In the genomic region with DNA sequence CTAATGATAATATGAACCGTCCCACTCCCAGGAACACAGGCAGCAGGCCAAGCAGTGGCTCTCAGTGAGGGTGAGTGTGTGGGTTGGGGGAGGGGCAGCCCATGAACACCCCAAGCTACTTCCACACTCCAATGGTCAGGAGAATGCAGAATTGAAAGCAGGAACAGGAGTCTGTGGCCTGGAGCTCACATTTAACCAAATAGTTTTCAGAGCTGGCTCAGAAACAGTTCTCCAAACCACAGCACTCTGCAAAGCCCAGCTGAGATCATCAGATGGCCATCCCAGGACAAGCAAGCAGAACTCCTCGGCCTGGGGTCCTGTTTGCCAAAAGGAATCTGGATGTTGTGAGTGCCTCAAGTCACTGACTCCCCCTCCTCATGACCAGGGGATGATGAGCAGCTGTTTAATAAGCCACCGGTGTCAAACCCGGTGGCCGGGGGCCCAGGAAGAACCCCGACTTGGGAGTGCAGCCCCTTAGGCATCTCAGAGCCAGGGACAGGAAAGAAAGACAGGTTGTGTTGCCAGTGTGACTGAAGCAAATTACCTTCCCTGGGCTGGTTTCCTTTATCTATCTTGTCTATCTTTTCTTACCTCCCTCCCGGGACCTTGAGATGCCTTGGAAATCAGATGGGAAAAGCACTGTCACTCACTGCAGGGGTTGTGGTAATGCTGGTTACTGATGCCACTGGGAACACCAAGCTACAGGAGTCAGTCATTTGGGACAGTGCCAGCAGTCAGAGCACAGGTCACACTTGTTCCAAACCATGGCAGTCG, we compare ENCODE assay signal across 8 cellular contexts. TPM values are rescaled to one million over a fixed set of nuclear protein-coding genes. Genes with fewer than 3 reads are reported as not detected.
DNase-seq lines count a peak whose midpoint lies in the region; ATAC-seq and TF ChIP-seq lines count a peak whose summit lies in the region.

No MANE protein-coding gene starts in this region.

- H3K36me3 ChIP-seq in uterus: no peaks in the 10 kb centered on the region

- no peaks in the 10 kb centered on the region for H3K9me3 ChIP-seq in uterus

- no peaks in the 10 kb centered on the region for H3K27me3 ChIP-seq in uterus

- ATAC-seq in HG03520 (IDR thresholded peaks at IDR 0.05; ENCODE audit: unreplicated experiment): no peak

- no peak overlapping the region for H3K27ac ChIP-seq in uterus

- H3K4me3 ChIP-seq in uterus: no peak overlapping the region

- peak; percentile 49 for DNase-seq in ELR (ENCODE audit: low read depth)
- peak; percentile 68 for DNase-seq in H4 (ENCODE audit: low spot score)
- DNase-seq in NOMO-1 (lab: John Stamatoyannopoulos, UW; ENCODE audit: unreplicated experiment in 2 of 2): peak; percentile 70 to 87
- DNase-seq in fibroblast of peridontal ligament (ENCODE audit: extremely low read depth): peak; percentile 94
- peak; percentile 14 for DNase-seq in retina
- DNase-seq in uterus: no peak
- DNase-seq in cerebellar cortex (ENCODE audit: low spot score): no peak

- intact Hi-C loops in uterus (cut with DNase I; ENCODE audit: low total_unique reads): no loop called here

- TF ChIP-seq CTCF in uterus (IDR thresholded peaks at IDR 0.05): no peak

- no peaks in the 10 kb centered on the region for H3K4me1 ChIP-seq in uterus

- no peak for TF ChIP-seq POLR2A in uterus (IDR thresholded peaks at IDR 0.05)

RNA-seq across cellular contexts. Expression of a gene that starts 20.4 kb away (rescaled TPM):
- 91.8 and 107 TPM in 2 replicates for total RNA-seq in H4 (2014; rRNA removed; shearing (Covaris generic))
- total RNA-seq in uterus: 100 to 1,000 TPM in 1 of 4 donors, 10 to 100 TPM in 3; 35.9 to 119 (median 53.2) TPM

Comparison
In these comparisons a context has a peak if more than half of its experiments do, and no peak if none do; other contexts are left out.
1. DNase-seq: peak in ELR (single experiment), H4 (single experiment), NOMO-1 (2 of 2), fibroblast of peridontal ligament (single experiment) and retina (single experiment); none in uterus (0 of 2) and cerebellar cortex (single experiment).